ENCODE assay signal across 1 cellular context in the genomic region with DNA sequence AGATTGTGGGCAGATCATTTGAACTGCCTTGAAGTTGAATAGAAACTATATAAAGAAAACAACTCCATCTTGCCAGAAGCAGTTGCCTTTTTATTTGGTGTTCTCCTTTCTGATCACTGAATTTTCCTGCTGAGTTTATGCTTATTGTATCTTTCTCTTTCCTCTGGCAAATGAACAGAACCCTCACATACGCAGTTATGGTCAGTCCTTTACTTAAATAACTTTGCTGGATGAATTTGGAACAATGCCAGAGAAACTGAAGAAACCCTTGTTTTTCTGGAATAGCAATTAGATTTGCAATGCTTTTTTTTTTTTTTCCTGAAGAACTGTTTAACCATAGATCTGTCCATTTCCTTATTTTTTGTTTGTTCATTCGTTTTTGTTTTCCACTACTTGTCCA.
TF ChIP-seq lines count a peak whose summit lies in the region.

No MANE protein-coding gene starts in this region.

TF ChIP-seq in GM23338, 12 proteins besides CTCF, POLR2A, EP300 and RAD21 (continued from another document):
- TF ChIP-seq, protein P1, sequence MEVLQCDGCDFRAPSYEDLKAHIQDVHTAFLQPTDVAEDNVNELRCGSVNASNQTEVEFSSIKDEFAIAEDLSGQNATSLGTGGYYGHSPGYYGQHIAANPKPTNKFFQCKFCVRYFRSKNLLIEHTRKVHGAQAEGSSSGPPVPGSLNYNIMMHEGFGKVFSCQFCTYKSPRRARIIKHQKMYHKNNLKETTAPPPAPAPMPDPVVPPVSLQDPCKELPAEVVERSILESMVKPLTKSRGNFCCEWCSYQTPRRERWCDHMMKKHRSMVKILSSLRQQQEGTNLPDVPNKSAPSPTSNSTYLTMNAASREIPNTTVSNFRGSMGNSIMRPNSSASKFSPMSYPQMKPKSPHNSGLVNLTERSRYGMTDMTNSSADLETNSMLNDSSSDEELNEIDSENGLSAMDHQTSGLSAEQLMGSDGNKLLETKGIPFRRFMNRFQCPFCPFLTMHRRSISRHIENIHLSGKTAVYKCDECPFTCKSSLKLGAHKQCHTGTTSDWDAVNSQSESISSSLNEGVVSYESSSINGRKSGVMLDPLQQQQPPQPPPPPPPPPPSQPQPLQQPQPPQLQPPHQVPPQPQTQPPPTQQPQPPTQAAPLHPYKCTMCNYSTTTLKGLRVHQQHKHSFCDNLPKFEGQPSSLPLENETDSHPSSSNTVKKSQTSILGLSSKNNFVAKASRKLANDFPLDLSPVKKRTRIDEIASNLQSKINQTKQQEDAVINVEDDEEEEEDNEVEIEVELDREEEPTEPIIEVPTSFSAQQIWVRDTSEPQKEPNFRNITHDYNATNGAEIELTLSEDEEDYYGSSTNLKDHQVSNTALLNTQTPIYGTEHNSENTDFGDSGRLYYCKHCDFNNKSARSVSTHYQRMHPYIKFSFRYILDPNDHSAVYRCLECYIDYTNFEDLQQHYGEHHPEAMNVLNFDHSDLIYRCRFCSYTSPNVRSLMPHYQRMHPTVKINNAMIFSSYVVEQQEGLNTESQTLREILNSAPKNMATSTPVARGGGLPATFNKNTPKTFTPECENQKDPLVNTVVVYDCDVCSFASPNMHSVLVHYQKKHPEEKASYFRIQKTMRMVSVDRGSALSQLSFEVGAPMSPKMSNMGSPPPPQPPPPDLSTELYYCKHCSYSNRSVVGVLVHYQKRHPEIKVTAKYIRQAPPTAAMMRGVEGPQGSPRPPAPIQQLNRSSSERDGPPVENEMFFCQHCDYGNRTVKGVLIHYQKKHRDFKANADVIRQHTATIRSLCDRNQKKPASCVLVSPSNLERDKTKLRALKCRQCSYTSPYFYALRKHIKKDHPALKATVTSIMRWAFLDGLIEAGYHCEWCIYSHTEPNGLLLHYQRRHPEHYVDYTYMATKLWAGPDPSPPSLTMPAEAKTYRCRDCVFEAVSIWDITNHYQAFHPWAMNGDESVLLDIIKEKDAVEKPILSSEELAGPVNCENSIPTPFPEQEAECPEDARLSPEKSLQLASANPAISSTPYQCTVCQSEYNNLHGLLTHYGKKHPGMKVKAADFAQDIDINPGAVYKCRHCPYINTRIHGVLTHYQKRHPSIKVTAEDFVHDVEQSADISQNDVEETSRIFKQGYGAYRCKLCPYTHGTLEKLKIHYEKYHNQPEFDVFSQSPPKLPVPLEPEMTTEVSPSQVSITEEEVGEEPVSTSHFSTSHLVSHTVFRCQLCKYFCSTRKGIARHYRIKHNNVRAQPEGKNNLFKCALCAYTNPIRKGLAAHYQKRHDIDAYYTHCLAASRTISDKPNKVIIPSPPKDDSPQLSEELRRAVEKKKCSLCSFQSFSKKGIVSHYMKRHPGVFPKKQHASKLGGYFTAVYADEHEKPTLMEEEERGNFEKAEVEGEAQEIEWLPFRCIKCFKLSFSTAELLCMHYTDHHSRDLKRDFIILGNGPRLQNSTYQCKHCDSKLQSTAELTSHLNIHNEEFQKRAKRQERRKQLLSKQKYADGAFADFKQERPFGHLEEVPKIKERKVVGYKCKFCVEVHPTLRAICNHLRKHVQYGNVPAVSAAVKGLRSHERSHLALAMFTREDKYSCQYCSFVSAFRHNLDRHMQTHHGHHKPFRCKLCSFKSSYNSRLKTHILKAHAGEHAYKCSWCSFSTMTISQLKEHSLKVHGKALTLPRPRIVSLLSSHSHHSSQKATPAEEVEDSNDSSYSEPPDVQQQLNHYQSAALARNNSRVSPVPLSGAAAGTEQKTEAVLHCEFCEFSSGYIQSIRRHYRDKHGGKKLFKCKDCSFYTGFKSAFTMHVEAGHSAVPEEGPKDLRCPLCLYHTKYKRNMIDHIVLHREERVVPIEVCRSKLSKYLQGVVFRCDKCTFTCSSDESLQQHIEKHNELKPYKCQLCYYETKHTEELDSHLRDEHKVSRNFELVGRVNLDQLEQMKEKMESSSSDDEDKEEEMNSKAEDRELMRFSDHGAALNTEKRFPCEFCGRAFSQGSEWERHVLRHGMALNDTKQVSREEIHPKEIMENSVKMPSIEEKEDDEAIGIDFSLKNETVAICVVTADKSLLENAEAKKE (CRISPR knock-in tag; IDR thresholded peaks at IDR 0.05), result no peak
- TF ChIP-seq, protein P2, sequence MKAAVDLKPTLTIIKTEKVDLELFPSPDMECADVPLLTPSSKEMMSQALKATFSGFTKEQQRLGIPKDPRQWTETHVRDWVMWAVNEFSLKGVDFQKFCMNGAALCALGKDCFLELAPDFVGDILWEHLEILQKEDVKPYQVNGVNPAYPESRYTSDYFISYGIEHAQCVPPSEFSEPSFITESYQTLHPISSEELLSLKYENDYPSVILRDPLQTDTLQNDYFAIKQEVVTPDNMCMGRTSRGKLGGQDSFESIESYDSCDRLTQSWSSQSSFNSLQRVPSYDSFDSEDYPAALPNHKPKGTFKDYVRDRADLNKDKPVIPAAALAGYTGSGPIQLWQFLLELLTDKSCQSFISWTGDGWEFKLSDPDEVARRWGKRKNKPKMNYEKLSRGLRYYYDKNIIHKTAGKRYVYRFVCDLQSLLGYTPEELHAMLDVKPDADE (IDR thresholded peaks at IDR 0.05), result no peak
- TF ChIP-seq, protein P3, sequence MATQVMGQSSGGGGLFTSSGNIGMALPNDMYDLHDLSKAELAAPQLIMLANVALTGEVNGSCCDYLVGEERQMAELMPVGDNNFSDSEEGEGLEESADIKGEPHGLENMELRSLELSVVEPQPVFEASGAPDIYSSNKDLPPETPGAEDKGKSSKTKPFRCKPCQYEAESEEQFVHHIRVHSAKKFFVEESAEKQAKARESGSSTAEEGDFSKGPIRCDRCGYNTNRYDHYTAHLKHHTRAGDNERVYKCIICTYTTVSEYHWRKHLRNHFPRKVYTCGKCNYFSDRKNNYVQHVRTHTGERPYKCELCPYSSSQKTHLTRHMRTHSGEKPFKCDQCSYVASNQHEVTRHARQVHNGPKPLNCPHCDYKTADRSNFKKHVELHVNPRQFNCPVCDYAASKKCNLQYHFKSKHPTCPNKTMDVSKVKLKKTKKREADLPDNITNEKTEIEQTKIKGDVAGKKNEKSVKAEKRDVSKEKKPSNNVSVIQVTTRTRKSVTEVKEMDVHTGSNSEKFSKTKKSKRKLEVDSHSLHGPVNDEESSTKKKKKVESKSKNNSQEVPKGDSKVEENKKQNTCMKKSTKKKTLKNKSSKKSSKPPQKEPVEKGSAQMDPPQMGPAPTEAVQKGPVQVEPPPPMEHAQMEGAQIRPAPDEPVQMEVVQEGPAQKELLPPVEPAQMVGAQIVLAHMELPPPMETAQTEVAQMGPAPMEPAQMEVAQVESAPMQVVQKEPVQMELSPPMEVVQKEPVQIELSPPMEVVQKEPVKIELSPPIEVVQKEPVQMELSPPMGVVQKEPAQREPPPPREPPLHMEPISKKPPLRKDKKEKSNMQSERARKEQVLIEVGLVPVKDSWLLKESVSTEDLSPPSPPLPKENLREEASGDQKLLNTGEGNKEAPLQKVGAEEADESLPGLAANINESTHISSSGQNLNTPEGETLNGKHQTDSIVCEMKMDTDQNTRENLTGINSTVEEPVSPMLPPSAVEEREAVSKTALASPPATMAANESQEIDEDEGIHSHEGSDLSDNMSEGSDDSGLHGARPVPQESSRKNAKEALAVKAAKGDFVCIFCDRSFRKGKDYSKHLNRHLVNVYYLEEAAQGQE (IDR thresholded peaks at IDR 0.05; ENCODE audit: unreplicated experiment), result no peak
TF ChIP-seq in GM23338: peak in this region for 0.
